Comparison of ENCODE assay signal across 26 cellular contexts in genomic region chr15:44317423-44317822, GRCh38.
"Had no signal": no experiment of that assay in that cellular context is flagged by ENCODE, and none has a peak within 500 bp of the region (broad histone marks: within the 10 kb centered on the region; RNA-seq: fewer than 3 reads in every experiment).

No MANE protein-coding gene starts in this region.

- H3K4me3 Mint-ChIP-seq: activated naive CD4-positive, alpha-beta T cell treated with anti-CD3 and anti-CD28 coated beads, Interleukin-2, amount 10 ng/mL, durations not matched to agents 7 days and 5 days; activated naive CD8-positive, alpha-beta T cell treated with anti-CD3 and anti-CD28 coated beads, Interleukin-2, amount 50 U/mL, for 24 hours; brain; natural killer cell had no signal

- H3K27me3 ChIP-seq: gastroesophageal sphincter, heart right ventricle, neutrophil, pancreas, right lobe of liver, tibial artery had no signal

- FAIRE-seq: pancreas, small intestine had no signal

- DNase-seq: activated CD4-positive, alpha-beta T cell treated with anti-CD3 and anti-CD28 coated beads for 1 hour; activated CD8-positive, alpha-beta memory T cell treated with anti-CD3 and anti-CD28 coated beads for 24 hours; activated CD8-positive, alpha-beta memory T cell treated with anti-CD3 and anti-CD28 coated beads, Interleukin-2, amount 50 U/mL, for 48 hours; activated effector memory CD4-positive, alpha-beta T cell treated with Interleukin-2 at 50 U/mL for 16 hours; activated naive CD4-positive, alpha-beta T cell treated with anti-CD3 and anti-CD28 coated beads, Interleukin-2, amount 10 ng/mL, durations not matched to agents 7 days and 5 days; activated naive CD8-positive, alpha-beta T cell treated with anti-CD3 and anti-CD28 coated beads, Interleukin-2, amount 50 U/mL, for 24 hours; activated T-cell treated with anti-CD3 and anti-CD28 coated beads, Interleukin-2, amount 50 U/mL, for 48 hours; anterior cingulate cortex; caudate nucleus; heart right ventricle; left cardiac atrium; natural killer cell; pancreas; right lobe of liver; small intestine; stimulated activated CD4-positive, alpha-beta T cell treated with anti-CD3 and anti-CD28 coated beads, Interleukin-15, amount 100 ng/mL, for 24 hours; stimulated activated CD4-positive, alpha-beta T cell treated with anti-CD3 and anti-CD28 coated beads, Interleukin-4, amount 100 ng/mL, for 24 hours; stimulated activated naive CD4-positive, alpha-beta T cell; T-helper 1 cell; T-helper 9 cell; tibial artery had no signal

- H3K36me3 ChIP-seq: gastroesophageal sphincter, neutrophil, pancreas, right lobe of liver, tibial artery had no signal

- H3K9me3 Mint-ChIP-seq: activated naive CD4-positive, alpha-beta T cell treated with anti-CD3 and anti-CD28 coated beads, Interleukin-2, amount 10 ng/mL, durations not matched to agents 7 days and 5 days; activated naive CD8-positive, alpha-beta T cell treated with anti-CD3 and anti-CD28 coated beads, Interleukin-2, amount 50 U/mL, for 24 hours; natural killer cell had no signal

- H3K27ac Mint-ChIP-seq: activated naive CD4-positive, alpha-beta T cell treated with anti-CD3 and anti-CD28 coated beads, Interleukin-2, amount 10 ng/mL, durations not matched to agents 7 days and 5 days; activated naive CD8-positive, alpha-beta T cell treated with anti-CD3 and anti-CD28 coated beads, Interleukin-2, amount 50 U/mL, for 24 hours; brain had no signal

- H3K27ac ChIP-seq: coronary artery, gastroesophageal sphincter, heart right ventricle, neutrophil, pancreas, right lobe of liver, tibial artery had no signal

- ATAC-seq: activated naive CD8-positive, alpha-beta T cell treated with anti-CD3 and anti-CD28 coated beads, Interleukin-2, amount 50 U/mL, for 24 hours; esophagus mucosa; gastroesophageal sphincter; heart right ventricle; left cardiac atrium; natural killer cell; pancreas; right lobe of liver had no signal

- H3K9me3 ChIP-seq: gastroesophageal sphincter, heart right ventricle, neutrophil, pancreas, right lobe of liver, tibial artery had no signal

- H3K36me3 Mint-ChIP-seq: activated naive CD4-positive, alpha-beta T cell treated with anti-CD3 and anti-CD28 coated beads, Interleukin-2, amount 10 ng/mL, durations not matched to agents 7 days and 5 days; natural killer cell had no signal

- H3K4me1 ChIP-seq: gastroesophageal sphincter, pancreas had no signal

- H3K27me3 Mint-ChIP-seq: activated naive CD4-positive, alpha-beta T cell treated with anti-CD3 and anti-CD28 coated beads, Interleukin-2, amount 10 ng/mL, durations not matched to agents 7 days and 5 days; activated naive CD8-positive, alpha-beta T cell treated with anti-CD3 and anti-CD28 coated beads, Interleukin-2, amount 50 U/mL, for 24 hours; brain had no signal

- H3K4me3 ChIP-seq: coronary artery, gastroesophageal sphincter, heart right ventricle, pancreas, right lobe of liver, tibial artery had no signal

- H3K4me1 Mint-ChIP-seq: activated naive CD8-positive, alpha-beta T cell treated with anti-CD3 and anti-CD28 coated beads, Interleukin-2, amount 50 U/mL, for 24 hours; brain had no signal
